In genomic region chr2:143451622-143452021, GRCh38 we compare ENCODE assay signal across 9 cellular contexts.
A peak's percentile ranks its signal among the peaks of the same experiment; 100 is the strongest.
DNase-seq lines count a peak whose midpoint lies in the region; ATAC-seq and TF ChIP-seq lines count a peak whose summit lies in the region.
"Had no signal": no experiment of that assay in that cellular context is flagged by ENCODE, and none has a peak within 500 bp of the region (broad histone marks: within the 10 kb centered on the region; RNA-seq: fewer than 3 reads in every experiment).

No MANE protein-coding gene starts in this region.

- H3K9ac ChIP-seq in SK-N-MC (ENCODE audit: insufficient read length): no peak overlapping the region

- TF ChIP-seq CTCF in Peyer's patch (IDR thresholded peaks at IDR 0.05): no peak

- ATAC-seq in HG03045 (IDR thresholded peaks at IDR 0.05; ENCODE audit: unreplicated experiment): peak; percentile 72
- ATAC-seq in stimulated activated naive CD8-positive, alpha-beta T cell treated with anti-CD3 and anti-CD28 coated beads, Interleukin-15, amount 100 ng/mL, for 72 hours: peak; percentile 72
- no peak for ATAC-seq in naive thymus-derived CD4-positive, alpha-beta T cell

- H3K36me3 ChIP-seq in SK-N-MC (ENCODE audit: insufficient read depth, low read length): no peaks in the 10 kb centered on the region
- no peaks in the 10 kb centered on the region for H3K36me3 ChIP-seq in naive thymus-derived CD4-positive, alpha-beta T cell (ENCODE audit: control insufficient read depth in 2 of 3, insufficient read depth in 3 of 3, low read length in 3 of 3)
- no peaks in the 10 kb centered on the region for H3K36me3 ChIP-seq in Peyer's patch
- H3K36me3 ChIP-seq: BE2C had no signal

- peaks cover 47% of the 10 kb centered on the region for H3K4me1 Mint-ChIP-seq in stimulated activated naive CD8-positive, alpha-beta T cell treated with anti-CD3 and anti-CD28 coated beads, Interleukin-15, amount 100 ng/mL, for 72 hours
- H3K4me1 Mint-ChIP-seq in naive thymus-derived CD4-positive, alpha-beta T cell: peaks cover 22 to 78% (median 50%) of the 10 kb centered on the region in 7 donors
- H3K4me1 Mint-ChIP-seq in immature natural killer cell: peaks cover 41 to 60% of the 10 kb centered on the region in 2 donors

- no peak overlapping the region for H3K27ac Mint-ChIP-seq in stimulated activated naive CD8-positive, alpha-beta T cell treated with anti-CD3 and anti-CD28 coated beads, Interleukin-15, amount 100 ng/mL, for 72 hours
- peak overlapping the region in 3 of 9 donors; percentile 1 to 34 (median 23) for H3K27ac Mint-ChIP-seq in naive thymus-derived CD4-positive, alpha-beta T cell
- no peak overlapping the region for H3K27ac Mint-ChIP-seq in immature natural killer cell

- TF ChIP-seq POLR2A in Peyer's patch (IDR thresholded peaks at IDR 0.05): no peak

- no peak overlapping the region; the same call in 1 of the 2 replicates for H3K27ac ChIP-seq in SK-N-MC
- H3K27ac ChIP-seq in naive thymus-derived CD4-positive, alpha-beta T cell (ENCODE audit: low read depth, low read length): no peak overlapping the region
- H3K27ac ChIP-seq in Peyer's patch: no peak overlapping the region

- CTCF ChIA-PET in naive thymus-derived CD4-positive, alpha-beta T cell (lab: Charles Lee): no interaction called here

- no peak overlapping the region for H3K4me3 Mint-ChIP-seq in stimulated activated naive CD8-positive, alpha-beta T cell treated with anti-CD3 and anti-CD28 coated beads, Interleukin-15, amount 100 ng/mL, for 72 hours
- peak overlapping the region in 2 of 10 donors; percentile 34 to 44 for H3K4me3 Mint-ChIP-seq in naive thymus-derived CD4-positive, alpha-beta T cell
- peak overlapping the region in 2 of 5 donors; percentile 1 to 8 for H3K4me3 Mint-ChIP-seq in immature natural killer cell

- H3K27me3 Mint-ChIP-seq in stimulated activated naive CD8-positive, alpha-beta T cell treated with anti-CD3 and anti-CD28 coated beads, Interleukin-15, amount 100 ng/mL, for 72 hours: no peaks in the 10 kb centered on the region
- no peaks in the 10 kb centered on the region for H3K27me3 Mint-ChIP-seq in naive thymus-derived CD4-positive, alpha-beta T cell
- peaks cover 0 to 2% (median 2%) of the 10 kb centered on the region in 3 donors for H3K27me3 Mint-ChIP-seq in immature natural killer cell (ENCODE audit: low read depth in 3 of 3)

- DNase-seq in activated naive CD4-positive, alpha-beta T cell treated with Interleukin-2 at 50 U/mL for 16 hours: peak; percentile 9
- no peak for DNase-seq in activated naive CD4-positive, alpha-beta T cell treated with anti-CD3 and anti-CD28 coated beads, Interleukin-2, amount 50 U/mL, for 16 hours
- DNase-seq in SK-N-MC (ENCODE audit: low read depth, low spot score): peak; percentile 94
- no peak for DNase-seq in stimulated activated naive CD8-positive, alpha-beta T cell treated with anti-CD3 and anti-CD28 coated beads, Interleukin-15, amount 100 ng/mL, for 72 hours
- DNase-seq in naive thymus-derived CD4-positive, alpha-beta T cell: no peak
- no peak for DNase-seq in Peyer's patch
- no peak for DNase-seq in immature natural killer cell
- DNase-seq: BE2C had no signal

- H3K27me3 ChIP-seq in naive thymus-derived CD4-positive, alpha-beta T cell (ENCODE audit: control insufficient read depth in 2 of 2, insufficient read depth in 2 of 2, low read length in 2 of 2): no peaks in the 10 kb centered on the region
- no peaks in the 10 kb centered on the region for H3K27me3 ChIP-seq in Peyer's patch
- H3K27me3 ChIP-seq: BE2C had no signal

- H3K9me3 ChIP-seq in SK-N-MC (ENCODE audit: low read depth, low read length) (no peaks in the 10 kb centered on the region), Peyer's patch (no peaks in the 10 kb centered on the region)
- H3K9me3 ChIP-seq in naive thymus-derived CD4-positive, alpha-beta T cell (ENCODE audit: control insufficient read depth in 2 of 3, low read length in 3 of 3): no peaks in the 10 kb centered on the region
- H3K9me3 ChIP-seq: BE2C had no signal

- H3K36me3 Mint-ChIP-seq in naive thymus-derived CD4-positive, alpha-beta T cell: peaks cover 3 to 45% (median 34%) of the 10 kb centered on the region in 5 donors
- peaks cover 0 to 20% (median 18%) of the 10 kb centered on the region in 3 donors for H3K36me3 Mint-ChIP-seq in immature natural killer cell

- H3K9me3 Mint-ChIP-seq in stimulated activated naive CD8-positive, alpha-beta T cell treated with anti-CD3 and anti-CD28 coated beads, Interleukin-15, amount 100 ng/mL, for 72 hours: peaks cover 0 to 4% of the 10 kb centered on the region in 2 donors
- peaks cover 0 to 1% (median 0%) of the 10 kb centered on the region in 11 donors for H3K9me3 Mint-ChIP-seq in naive thymus-derived CD4-positive, alpha-beta T cell
- no peaks in the 10 kb centered on the region for H3K9me3 Mint-ChIP-seq in immature natural killer cell

- POLR2A ChIA-PET in naive thymus-derived CD4-positive, alpha-beta T cell (lab: Charles Lee): no interaction called here

- H3K4me3 ChIP-seq in SK-N-MC: peak overlapping the region; percentile 47
- no peak overlapping the region for H3K4me3 ChIP-seq in naive thymus-derived CD4-positive, alpha-beta T cell (ENCODE audit: low read length)
- no peak overlapping the region for H3K4me3 ChIP-seq in Peyer's patch

- peaks cover 10 to 16% of the 10 kb centered on the region in 2 donors for H3K4me1 ChIP-seq in naive thymus-derived CD4-positive, alpha-beta T cell (ENCODE audit: control insufficient read depth in 2 of 2, insufficient read depth in 2 of 2, low read length in 2 of 2)
- peaks cover 0 to 6% (median 0%) of the 10 kb centered on the region in 4 donors for H3K4me1 ChIP-seq in Peyer's patch
- H3K4me1 ChIP-seq: BE2C had no signal

- intact Hi-C loops in naive thymus-derived CD4-positive, alpha-beta T cell (cut with micrococcal nuclease): loop anchor here in 1 of 2 donors (1.0 to 10.0 kb wide), 2 partner anchors 10 to 417 kb away; no protein-coding TSS in a partner anchor

Comparison
In these comparisons a context has a peak if more than half of its experiments do, and no peak if none do; other contexts are left out.
1. DNase-seq: peak in activated naive CD4-positive, alpha-beta T cell treated with Interleukin-2 at 50 U/mL for 16 hours (single experiment) and SK-N-MC (single experiment); none in activated naive CD4-positive, alpha-beta T cell treated with anti-CD3 and anti-CD28 coated beads, Interleukin-2, amount 50 U/mL, for 16 hours (single experiment), stimulated activated naive CD8-positive, alpha-beta T cell treated with anti-CD3 and anti-CD28 coated beads, Interleukin-15, amount 100 ng/mL, for 72 hours (0 of 2), naive thymus-derived CD4-positive, alpha-beta T cell (0 of 9), Peyer's patch (0 of 3) and immature natural killer cell (0 of 3).